ENCODE assay signal across 5 cellular contexts in the genomic region with DNA sequence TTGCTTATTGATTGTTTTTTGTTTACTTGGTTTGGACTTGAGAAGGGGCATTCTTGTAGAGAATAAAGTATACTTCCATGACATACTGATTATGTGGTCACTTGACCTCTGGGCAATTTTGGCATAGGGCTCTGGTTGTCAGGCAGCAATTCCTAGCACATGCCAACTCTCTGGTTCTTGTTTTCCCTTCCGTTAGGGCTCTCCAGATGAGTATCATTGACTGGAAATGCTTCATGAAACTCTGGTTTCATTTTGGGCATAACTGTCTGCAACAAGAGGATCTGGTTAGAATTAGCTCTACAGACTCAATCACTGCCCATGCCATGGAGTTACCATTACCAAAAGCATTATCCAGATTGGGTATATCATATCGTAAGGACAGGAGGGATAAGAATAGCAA.
"Had no signal": no experiment of that assay in that cellular context is flagged by ENCODE, and none has a peak within 500 bp of the region (broad histone marks: within the 10 kb centered on the region; RNA-seq: fewer than 3 reads in every experiment).

No MANE protein-coding gene starts in this region.

- DNase-seq: H9, HCEC 1CT had no signal

- H3K4me3 ChIP-seq: GM23338 had no signal

- ATAC-seq: GM23338, HepG2 had no signal

- H3K4me2 ChIP-seq: GM23338 had no signal

- H3K27ac ChIP-seq: HL-60 had no signal

- H2AFZ ChIP-seq: GM23338 had no signal
